13 cellular contexts compared by ENCODE assay signal in the genomic region with DNA sequence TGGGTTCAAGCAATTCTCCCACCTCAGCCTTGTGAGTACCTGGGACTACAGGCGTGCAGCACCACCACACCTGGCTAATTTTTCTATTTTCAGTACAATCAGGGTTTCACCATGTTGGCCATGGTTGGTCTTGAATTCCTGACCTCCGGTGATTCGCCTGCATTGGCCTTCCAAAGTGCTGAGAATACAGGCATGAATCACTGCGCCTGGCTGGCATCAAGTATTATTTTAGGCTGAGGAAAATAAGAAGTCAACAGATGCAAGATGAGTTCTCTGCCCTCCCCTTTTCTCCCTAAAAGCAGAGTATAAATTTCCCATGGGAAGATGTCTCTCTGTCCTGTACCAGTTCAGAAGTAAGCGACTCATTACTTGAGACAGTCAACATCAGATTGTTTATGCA.
"Had no signal": no experiment of that assay in that cellular context is flagged by ENCODE, and none has a peak within 500 bp of the region (broad histone marks: within the 10 kb centered on the region; RNA-seq: fewer than 3 reads in every experiment).

No MANE protein-coding gene starts in this region.

- H3K4me3 ChIP-seq: ascending aorta, cardiac muscle cell, left ventricle myocardium inferior, mucosa of descending colon had no signal

- DNase-seq: activated CD4-positive, alpha-beta T cell treated with anti-CD3 and anti-CD28 coated beads, Interleukin-2, amount 10 ng/mL, durations not matched to agents 24 days and 14 days; activated CD8-positive, alpha-beta memory T cell treated with anti-CD3 and anti-CD28 coated beads for 24 hours; activated naive CD4-positive, alpha-beta T cell treated with anti-CD3 and anti-CD28 coated beads for 36 hours; activated naive CD8-positive, alpha-beta T cell treated with anti-CD3 and anti-CD28 coated beads, Interleukin-2, amount 50 U/mL, for 24 hours; hippocampal formation; kidney; left ventricle myocardium inferior; mucosa of descending colon; natural killer cell had no signal

- H3K27me3 ChIP-seq: ascending aorta, cardiac muscle cell, neutrophil had no signal

- H3K9ac ChIP-seq: parathyroid adenoma had no signal

- H3K36me3 ChIP-seq: ascending aorta, cardiac muscle cell, left ventricle myocardium inferior, neutrophil had no signal

- H3K9me3 ChIP-seq: ascending aorta, left ventricle myocardium inferior, mucosa of descending colon, neutrophil had no signal

- H2AFZ ChIP-seq: parathyroid adenoma had no signal

- H3K79me2 ChIP-seq: parathyroid adenoma had no signal

- H3K4me1 ChIP-seq: ascending aorta, left ventricle myocardium inferior, parathyroid adenoma had no signal

- FAIRE-seq: kidney had no signal

- H3K27ac ChIP-seq: ascending aorta, cardiac muscle cell, left ventricle myocardium inferior, neutrophil, parathyroid adenoma had no signal
